ENCODE assay signal across 9 cellular contexts in the genomic region with DNA sequence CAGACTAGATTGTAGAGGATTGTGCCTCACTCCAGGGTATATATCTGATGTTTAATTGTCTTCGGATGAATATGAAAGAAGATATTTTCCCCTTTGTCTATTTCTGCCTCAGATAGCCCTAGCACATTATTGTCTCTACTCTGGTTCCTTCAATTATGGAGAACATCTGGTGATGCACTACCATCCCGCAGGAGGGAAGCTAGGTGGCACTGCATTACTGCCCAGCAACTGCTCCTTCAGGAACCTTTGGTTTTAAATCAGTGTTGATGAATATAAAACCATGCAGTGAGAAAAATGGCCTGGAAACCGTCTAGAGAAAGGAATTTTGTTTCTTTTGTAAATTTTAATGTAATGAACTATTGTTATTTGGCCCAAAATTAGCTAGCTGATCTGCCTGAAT.
A peak's percentile ranks its signal among the peaks of the same experiment; 100 is the strongest.
DNase-seq lines count a peak whose midpoint lies in the region; ATAC-seq and TF ChIP-seq lines count a peak whose summit lies in the region.
"Had no signal": no experiment of that assay in that cellular context is flagged by ENCODE, and none has a peak within 500 bp of the region (broad histone marks: within the 10 kb centered on the region; RNA-seq: fewer than 3 reads in every experiment).

No MANE protein-coding gene starts in this region.

- H4K8ac ChIP-seq in mesenchymal stem cell (ENCODE audit: low read length) = no peak overlapping the region

- no peak overlapping the region for H2BK120ac ChIP-seq in mesenchymal stem cell (ENCODE audit: low read depth, low read length)

- CTCF ChIA-PET in CD8-positive, alpha-beta memory T cell (lab: Charles Lee) = interaction anchor here (1.1 kb wide), 1 partner anchor 260 kb away, joined by 3 read pairs; no protein-coding TSS in a partner anchor

- H3K27ac ChIP-seq in Karpas-422 (ENCODE audit: low read length) (no peak overlapping the region), mesenchymal stem cell (ENCODE audit: low read length, poor library complexity, severe bottlenecking) (no peak overlapping the region)
- no peak overlapping the region for H3K27ac ChIP-seq in CD8-positive, alpha-beta memory T cell (ENCODE audit: low read depth, low read length)
- H3K27ac ChIP-seq: Peyer's patch had no signal

- no peaks in the 10 kb centered on the region for H3K79me1 ChIP-seq in mesenchymal stem cell (replicated peaks; ENCODE audit: low read length, poor library complexity, severe bottlenecking)

- peaks cover 18 to 28% (median 23%) of the 10 kb centered on the region in 5 donors for H3K9me3 Mint-ChIP-seq in CD8-positive, alpha-beta memory T cell

- H3K9ac ChIP-seq in Karpas-422 (ENCODE audit: low read length) (no peak overlapping the region), mesenchymal stem cell (ENCODE audit: low read length) (no peak overlapping the region)

- peak; percentile 78 for DNase-seq in EH (ENCODE audit: low read depth)
- DNase-seq in Karpas-422 = peak; percentile 52
- peak; percentile 78 to 84 for DNase-seq in cardiac fibroblast (ENCODE audit: low read depth in 2 of 2)
- peak; percentile 52 for DNase-seq in mesenchymal stem cell
- DNase-seq in CD8-positive, alpha-beta memory T cell = no peak
- no peak for DNase-seq in cerebellar nuclear complex (lab: John Stamatoyannopoulos, UW)
- no peak for DNase-seq in central memory CD4-positive, alpha-beta T cell

- no peak overlapping the region for H2BK5ac ChIP-seq in mesenchymal stem cell (ENCODE audit: low read depth, low read length, poor library complexity, severe bottlenecking)

- H3K18ac ChIP-seq in mesenchymal stem cell (ENCODE audit: low read depth in 1 of 2, low read length in 2 of 2) = no peak overlapping the region

- TF ChIP-seq CTCF in cardiac fibroblast (IDR thresholded peaks at IDR 0.05; ENCODE audit: low read depth, low read length) = peak; percentile 82

- no peak overlapping the region for H3K4me3 Mint-ChIP-seq in CD8-positive, alpha-beta memory T cell

- H3K36me3 Mint-ChIP-seq in CD8-positive, alpha-beta memory T cell = peaks cover 2 to 10% (median 3%) of the 10 kb centered on the region in 3 donors

- no peak overlapping the region for H3K23ac ChIP-seq in mesenchymal stem cell (ENCODE audit: low read length in 2 of 2)

- H3K4me2 ChIP-seq in Karpas-422 (ENCODE audit: low read depth, low read length, poor library complexity, severe bottlenecking) = no peak overlapping the region
- H3K4me2 ChIP-seq in mesenchymal stem cell (ENCODE audit: low read length, poor library complexity, severe bottlenecking) = no peak overlapping the region

- no peaks in the 10 kb centered on the region for H3K4me1 ChIP-seq in Karpas-422 (ENCODE audit: low read length)
- H3K4me1 ChIP-seq in mesenchymal stem cell (ENCODE audit: control insufficient read depth, insufficient read depth, low read depth, low read length) = no peaks in the 10 kb centered on the region
- no peaks in the 10 kb centered on the region for H3K4me1 ChIP-seq in CD8-positive, alpha-beta memory T cell (ENCODE audit: insufficient read depth, low read length)
- H3K4me1 ChIP-seq: Peyer's patch had no signal

- H4K91ac ChIP-seq in mesenchymal stem cell (ENCODE audit: low read length) = no peak overlapping the region

- no peak overlapping the region for H3K4me3 ChIP-seq in Karpas-422 (ENCODE audit: low read length)
- no peak overlapping the region for H3K4me3 ChIP-seq in cardiac fibroblast (replicated peaks in 1 of 2; ENCODE audit: low read depth in 2 of 2, low read length in 2 of 2)
- no peak overlapping the region for H3K4me3 ChIP-seq in mesenchymal stem cell (ENCODE audit: insufficient read depth in 1 of 2, low read depth in 1 of 2, low read length in 2 of 2)
- H3K4me3 ChIP-seq in CD8-positive, alpha-beta memory T cell (ENCODE audit: low read length) = no peak overlapping the region
- H3K4me3 ChIP-seq: Peyer's patch had no signal

- H3K27ac Mint-ChIP-seq in CD8-positive, alpha-beta memory T cell = no peak overlapping the region

- H2BK15ac ChIP-seq in mesenchymal stem cell (ENCODE audit: low read depth, poor library complexity, severe bottlenecking) = no peak overlapping the region

- POLR2A ChIA-PET in CD8-positive, alpha-beta memory T cell (lab: Charles Lee) = no interaction called here

- no peaks in the 10 kb centered on the region for H3K4me1 Mint-ChIP-seq in CD8-positive, alpha-beta memory T cell

- H3K36me3 ChIP-seq in Karpas-422 (ENCODE audit: insufficient read depth, low read length) (no peaks in the 10 kb centered on the region), mesenchymal stem cell (ENCODE audit: control insufficient read depth in 1 of 2, insufficient read depth in 2 of 2, low read depth in 1 of 2, low read length in 2 of 2) (no peaks in the 10 kb centered on the region)
- H3K36me3 ChIP-seq in CD8-positive, alpha-beta memory T cell (ENCODE audit: insufficient read depth, low read length) = no peaks in the 10 kb centered on the region
- H3K36me3 ChIP-seq: Peyer's patch had no signal

- no peaks in the 10 kb centered on the region for H3K9me3 ChIP-seq in Karpas-422 (ENCODE audit: low read length)
- no peaks in the 10 kb centered on the region for H3K9me3 ChIP-seq in mesenchymal stem cell (ENCODE audit: control insufficient read depth, low read length)
- H3K9me3 ChIP-seq in CD8-positive, alpha-beta memory T cell (ENCODE audit: low read length) = no peaks in the 10 kb centered on the region
- H3K9me3 ChIP-seq: Peyer's patch had no signal

- peaks cover 12 to 17% of the 10 kb centered on the region in 2 donors for H3K27me3 Mint-ChIP-seq in CD8-positive, alpha-beta memory T cell

- no peak for ATAC-seq in HG02610 (IDR thresholded peaks at IDR 0.05; ENCODE audit: unreplicated experiment)

- H3K27me3 ChIP-seq in Karpas-422 (ENCODE audit: low read length) = no peaks in the 10 kb centered on the region
- H3K27me3 ChIP-seq in mesenchymal stem cell (ENCODE audit: control insufficient read depth in 1 of 2, insufficient read depth in 1 of 2, low read length in 2 of 2) = no peaks in the 10 kb centered on the region
- H3K27me3 ChIP-seq in CD8-positive, alpha-beta memory T cell (ENCODE audit: insufficient read depth, low read length, poor library complexity, severe bottlenecking) = no peaks in the 10 kb centered on the region
- H3K27me3 ChIP-seq: Peyer's patch had no signal

- WGBS in mesenchymal stem cell = 48% methylated on average over 2 of the region's 3 CpGs

- H3K14ac ChIP-seq in mesenchymal stem cell (ENCODE audit: low read length in 2 of 2) = no peak overlapping the region

- no peaks in the 10 kb centered on the region for H4K20me1 ChIP-seq in Karpas-422 (ENCODE audit: insufficient read depth, low read depth, low read length)

- no peak overlapping the region for H2BK12ac ChIP-seq in mesenchymal stem cell (ENCODE audit: low read length in 2 of 2)

- H3K9me2 ChIP-seq in Karpas-422 (replicated peaks; ENCODE audit: insufficient read depth, low read length) = no peaks in the 10 kb centered on the region

- no peaks in the 10 kb centered on the region for H3K79me2 ChIP-seq in Karpas-422 (ENCODE audit: low read length)

- H2AFZ ChIP-seq in Karpas-422 (ENCODE audit: low read length) (no peak overlapping the region), mesenchymal stem cell (ENCODE audit: low read depth, low read length) (no peak overlapping the region)

- no peak overlapping the region for H2AK5ac ChIP-seq in mesenchymal stem cell (ENCODE audit: low read length, severe bottlenecking)

- H3K4ac ChIP-seq in mesenchymal stem cell (ENCODE audit: low read depth in 1 of 2, low read length in 2 of 2) = no peak overlapping the region

Comparison
In these comparisons a context has a peak if more than half of its experiments do, and no peak if none do; other contexts are left out.
1. DNase-seq: peak in EH (single experiment), Karpas-422 (single experiment), cardiac fibroblast (2 of 2) and mesenchymal stem cell (single experiment); none in CD8-positive, alpha-beta memory T cell (0 of 5), cerebellar nuclear complex (0 of 2) and central memory CD4-positive, alpha-beta T cell (single experiment).